In genomic region chr10:132487241-132488135, GRCh38 we compare ENCODE assay signal across 27 cellular contexts. TPM values are rescaled to one million over a fixed set of nuclear protein-coding genes. Genes with fewer than 3 reads are reported as not detected.
DNase-seq lines count a peak whose midpoint lies in the region; ATAC-seq, FAIRE-seq and TF ChIP-seq lines count a peak whose summit lies in the region.
"Had no signal": no experiment of that assay in that cellular context is flagged by ENCODE, and none has a peak within 500 bp of the region (broad histone marks: within the 10 kb centered on the region; RNA-seq: fewer than 3 reads in every experiment).

No MANE protein-coding gene starts in this region.

- no peaks in the 10 kb centered on the region for H3K36me3 ChIP-seq in IMR-90 (ENCODE audit: control insufficient read depth, insufficient read depth, low read length)
- H3K36me3 ChIP-seq in small intestine (ENCODE audit: control insufficient read depth in 2 of 2, insufficient read depth in 2 of 2, low read length in 2 of 2): no peaks in the 10 kb centered on the region
- H3K36me3 ChIP-seq: breast epithelium, gastrocnemius medialis had no signal

- H3K4ac ChIP-seq in IMR-90 (ENCODE audit: low read depth, low read length): no peak overlapping the region

- no peak overlapping the region for H3K9ac ChIP-seq in IMR-90 (ENCODE audit: low read depth, low read length)

- H2AFZ ChIP-seq in IMR-90 (replicated peaks; ENCODE audit: low read length, poor library complexity): no peak overlapping the region

- H2BK5ac ChIP-seq in IMR-90 (ENCODE audit: low read depth, low read length, poor library complexity, severe bottlenecking): no peak overlapping the region

- in situ Hi-C loops in IMR-90 (cut with MboI; ENCODE audit: low sequenced_read_pairs): no loop called here

- peak overlapping the region; percentile 45 for H2AK9ac ChIP-seq in IMR-90 (replicated peaks; ENCODE audit: low read depth, low read length, poor library complexity)

- H3K23ac ChIP-seq in IMR-90 (ENCODE audit: low read depth, low read length): no peak overlapping the region

- DNase-seq in DMS53 (lab: John Stamatoyannopoulos, UW) (peak; percentile 22), DMS53 treated with DMSO at 0.1 percent for 48 hours (lab: John Stamatoyannopoulos, UW; ENCODE audit: unreplicated experiment) (no peak), IMR-90 (no peak), left colon (peak in 1 of 2 donors; percentile 29), small intestine (peak; percentile 84), GDM1 (lab: John Stamatoyannopoulos, UW) (no peak), NCI-H1436 (lab: John Stamatoyannopoulos, UW) (no peak)
- DNase-seq: activated CD4-positive, alpha-beta memory T cell treated with anti-CD3 and anti-CD28 coated beads, Interleukin-2, amount 10 ng/mL, durations not matched to agents 7 days and 5 days; activated CD4-positive, CD25-positive, alpha-beta regulatory T cell treated with anti-CD3 and anti-CD28 coated beads, Interleukin-2, amount 50 U/mL, for 72 hours; activated CD8-positive, alpha-beta memory T cell treated with anti-CD3 and anti-CD28 coated beads, Interleukin-2, amount 50 U/mL, for 48 hours; amygdala; C1 segment of cervical spinal cord; DMS153; hippocampal formation; mesenchymal stem cell; NCI-H1930; NCI-H524; OCI-M1; stimulated activated naive B cell treated with anti-CD40 and anti-IgM and Interleukin-4, amounts not matched to agents 10 μg/mL and 1 μg/mL and 100 μg/mL, for 72 hours; substantia nigra; T-helper 17 cell had no signal

- no peak overlapping the region for H3K4me2 ChIP-seq in IMR-90 (ENCODE audit: low read depth, low read length)

- no peak overlapping the region for H2BK20ac ChIP-seq in IMR-90 (ENCODE audit: low read depth, low read length)

- H2AK5ac ChIP-seq in IMR-90 (ENCODE audit: low read depth, low read length): no peak overlapping the region

- ATAC-seq in IMR-90 (ENCODE audit: low read depth) (no peak), left colon (peak; percentile 81), HG03520 (IDR thresholded peaks at IDR 0.05; ENCODE audit: unreplicated experiment) (no peak)
- ATAC-seq: activated naive CD4-positive, alpha-beta T cell treated with anti-CD3 and anti-CD28 coated beads, Interleukin-2, amount 50 U/mL, for 72 hours; gastrocnemius medialis; SK-N-SH treated with all-trans-retinoic acid at 6 μM for 48 hours; stimulated activated naive B cell treated with anti-CD40 and anti-IgM and Interleukin-4, amounts not matched to agents 10 μg/mL and 1 μg/mL and 100 μg/mL, for 72 hours; T-helper 17 cell had no signal

- dilution Hi-C loops in IMR-90 (cut with HindIII; ENCODE audit: low sequenced_read_pairs, unreplicated experiment): no loop called here

- 85% methylated on average over 32 of the region's 41 CpGs; no CpG with 5 or more reads in 1 of the 2 experiments for WGBS in IMR-90 (ENCODE audit: extremely low coverage in 2 of 2, insufficient read length in 1 of 2), 2 experiments
- 33 to 75% (median 45%) methylated on average over 41 of the region's 41 CpGs for WGBS in small intestine, 3 donors

- H3K18ac ChIP-seq in IMR-90 (ENCODE audit: low read depth, low read length): no peak overlapping the region

- H2BK15ac ChIP-seq in IMR-90 (ENCODE audit: low read depth, low read length): no peak overlapping the region

- no peak overlapping the region for H4K8ac ChIP-seq in IMR-90 (ENCODE audit: low read depth in 2 of 2, low read length in 2 of 2)

- no peak overlapping the region for H3K4me3 ChIP-seq in IMR-90 (ENCODE audit: insufficient read depth, low read depth, low read length)
- no peak overlapping the region for H3K4me3 ChIP-seq in small intestine (ENCODE audit: low read depth in 1 of 2, low read length in 2 of 2)
- H3K4me3 ChIP-seq: breast epithelium, gastrocnemius medialis had no signal

- H3K4me1 ChIP-seq in IMR-90 (ENCODE audit: control insufficient read depth, insufficient read depth, low read length) (peaks cover 4% of the 10 kb centered on the region), small intestine (ENCODE audit: control insufficient read depth in 2 of 2, insufficient read depth in 1 of 2, low read depth in 1 of 2, low read length in 1 of 2) (no peaks in the 10 kb centered on the region)
- H3K4me1 ChIP-seq: breast epithelium, gastrocnemius medialis had no signal

- H3K27ac ChIP-seq in IMR-90 (ENCODE audit: insufficient read depth, low read length) (no peak overlapping the region), small intestine (ENCODE audit: low read depth in 1 of 2, low read length in 1 of 2) (no peak overlapping the region)
- H3K27ac ChIP-seq: 22Rv1, breast epithelium, gastrocnemius medialis had no signal

- TF ChIP-seq POLR2A in IMR-90 (IDR thresholded peaks at IDR 0.05; ENCODE audit: low read depth, low read length): no peak

- H3K27me3 ChIP-seq in IMR-90 (ENCODE audit: control insufficient read depth, insufficient read depth, low read length): no peaks in the 10 kb centered on the region; the same call in 1 of the 2 replicates
- H3K27me3 ChIP-seq in small intestine (ENCODE audit: control insufficient read depth in 2 of 2, insufficient read depth in 2 of 2, low read length in 2 of 2): no peaks in the 10 kb centered on the region
- H3K27me3 ChIP-seq: breast epithelium, gastrocnemius medialis had no signal

- POLR2A ChIA-PET in IMR-90 (lab: Charles Lee; ENCODE audit: unreplicated experiment): no interaction called here

- no peak overlapping the region for H3K14ac ChIP-seq in IMR-90 (replicated peaks; ENCODE audit: low read depth, low read length)

- no peak for TF ChIP-seq RAD21 in IMR-90 (IDR thresholded peaks at IDR 0.05; ENCODE audit: low read length)

- H3K79me1 ChIP-seq in IMR-90 (ENCODE audit: low read depth in 1 of 2, low read length in 2 of 2): no peaks in the 10 kb centered on the region

- TF ChIP-seq CTCF in IMR-90 (conservative IDR thresholded peaks at IDR 0.05; ENCODE audit: low read depth, low read length): no peak

- H4K5ac ChIP-seq in IMR-90 (ENCODE audit: low read depth, low read length): no peak overlapping the region

- no peak overlapping the region for H2BK120ac ChIP-seq in IMR-90 (ENCODE audit: low read depth, low read length)

- intact Hi-C loops in IMR-90 (cut with micrococcal nuclease) (no loop called here), left colon (cut with DNase I, micrococcal nuclease) (no loop called here)

- CTCF ChIA-PET in IMR-90 (lab: Yijun Ruan, JAX): no interaction called here

- no TSS peak for BruUV-seq in IMR-90 (replicated peaks; lab: Mats Ljungman, UMichigan)

- FAIRE-seq in small intestine (lab: Jason Lieb, UNC): no peak

- H4K20me1 ChIP-seq in IMR-90 (ENCODE audit: insufficient read depth, low read length): no peaks in the 10 kb centered on the region

- no peak overlapping the region for H3K56ac ChIP-seq in IMR-90 (ENCODE audit: extremely low read depth, insufficient read depth, low read length)

- no peaks in the 10 kb centered on the region; the same call in 1 of the 2 replicates for H3K9me3 ChIP-seq in IMR-90 (ENCODE audit: control insufficient read depth, insufficient read depth, low read length)
- no peaks in the 10 kb centered on the region for H3K9me3 ChIP-seq in small intestine (ENCODE audit: control insufficient read depth, low read depth)
- H3K9me3 ChIP-seq: breast epithelium, gastrocnemius medialis had no signal

- no peaks in the 10 kb centered on the region for H3K9me1 ChIP-seq in IMR-90 (ENCODE audit: insufficient read depth, low read length)

- no peak overlapping the region for H4K91ac ChIP-seq in IMR-90 (ENCODE audit: insufficient read depth, low read depth, low read length)

TF ChIP-seq in IMR-90, 13 proteins besides CTCF, POLR2A, EP300 and RAD21:
- TF ChIP-seq MAZ (IDR thresholded peaks at IDR 0.05; ENCODE audit: borderline replicate concordance, low read depth, low read length) (no peak), ELK1 (IDR thresholded peaks at IDR 0.05; ENCODE audit: borderline replicate concordance, low read depth, low read length) (no peak), RCOR1 (IDR thresholded peaks at IDR 0.05; ENCODE audit: insufficient replicate concordance, low read length) (no peak)

RNA-seq across cellular contexts. Expression of gene INPP5A, which starts 50.1 kb away (rescaled TPM):
- 31.7 and 36.7 TPM in 2 replicates for total RNA-seq in IMR-90 (2012; rRNA removed)
- 20.6 and 21.4 TPM in 2 replicates for polyA plus RNA-seq in IMR-90 (2012; rRNA removed)
- polyA plus RNA-seq in IMR-90 (2012; cell fraction: cytosol; rRNA removed): 15.9 and 20.4 TPM in 2 replicates
- 12.2 and 16.8 TPM in 2 replicates for polyA plus RNA-seq in IMR-90 (2012; cell fraction: nucleus; rRNA removed; ENCODE audit: low replicate concordance)
- 10 to 100 TPM; 35.6 to 42.2 TPM for total RNA-seq in left colon
- 10 to 100 TPM; 22.4 to 25.0 (median 23.2) TPM for polyA plus RNA-seq in small intestine

Comparison
In these comparisons a context has a peak if more than half of its experiments do, and no peak if none do; other contexts are left out.
1. DNase-seq: peak in DMS53 (single experiment) and small intestine (single experiment); none in DMS53 treated with DMSO at 0.1 percent for 48 hours (single experiment), IMR-90 (single experiment), GDM1 (single experiment) and NCI-H1436 (single experiment).